Comparison of ENCODE assay signal across 10 cellular contexts in the genomic region with DNA sequence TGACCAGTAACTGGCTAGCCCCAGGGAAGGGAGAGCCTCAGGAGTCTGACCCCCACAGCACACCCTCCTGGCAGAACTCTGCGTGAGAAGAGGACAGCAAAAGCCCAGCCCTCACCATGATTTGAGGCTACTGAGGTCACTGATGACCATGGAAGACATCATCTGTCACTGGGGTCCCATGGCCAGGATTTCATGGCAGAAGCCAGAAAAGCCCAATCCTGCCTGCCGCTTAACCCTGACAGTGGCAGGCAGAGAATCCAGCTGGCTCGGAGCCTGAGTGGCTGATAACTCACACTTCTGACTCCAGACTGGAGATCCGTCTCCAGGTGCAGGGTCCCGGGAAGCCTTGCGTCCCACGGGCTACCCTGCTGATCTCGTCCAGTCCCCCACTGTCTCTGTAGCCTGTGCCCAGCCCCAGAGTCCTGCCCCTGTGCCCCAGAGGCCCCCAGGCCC. TPM values are rescaled to one million over a fixed set of nuclear protein-coding genes. Genes with fewer than 3 reads are reported as not detected.
DNase-seq lines count a peak whose midpoint lies in the region; ATAC-seq, FAIRE-seq and TF ChIP-seq lines count a peak whose summit lies in the region.
"Had no signal": no experiment of that assay in that cellular context is flagged by ENCODE, and none has a peak within 500 bp of the region (broad histone marks: within the 10 kb centered on the region; RNA-seq: fewer than 3 reads in every experiment).

No MANE protein-coding gene starts in this region.

- H2BK120ac ChIP-seq in H1 (replicated peaks; ENCODE audit: low read depth, low read length), result no peak overlapping the region

- no peak for TF ChIP-seq EP300 in H1 (IDR thresholded peaks at IDR 0.05; ENCODE audit: borderline replicate concordance in 1 of 2, low read depth in 2 of 2, low read length in 2 of 2)

- DNase-seq in BE2C (no peak), MM.1S (no peak), H1 (ENCODE audit: low read depth in 1 of 2, low spot score in 2 of 2) (no peak), natural killer cell (no peak), DMS153 treated with DMSO at 0.1 percent for 48 hours (lab: John Stamatoyannopoulos, UW; ENCODE audit: unreplicated experiment) (no peak), GF-D8 (lab: John Stamatoyannopoulos, UW) (no peak)

- CTCF ChIA-PET in H1 (lab: Charles Lee; ENCODE audit: partially characterized antibody), result interaction anchor here (0.6 to 99.6 kb wide), 12 partner anchors 1 to 479 kb away, joined by 3 to 2981 read pairs (median 4); partner anchors contain the start of genes FDXR, GRIN2C, NAT9 and OTOP2

- H3K14ac ChIP-seq in H1 (ENCODE audit: insufficient read length), result no peak overlapping the region

- intact Hi-C loops in natural killer cell (cut with micrococcal nuclease), result no loop called here

- peak overlapping the region; percentile 73 for H4K91ac ChIP-seq in H1 (replicated peaks; ENCODE audit: insufficient read length, low read length)

- H2BK15ac ChIP-seq in H1 (ENCODE audit: low read length), result 0 out of 2 replicates have a peak overlapping the region, but pooled peaks have one; percentile 61

- H3K4me1 Mint-ChIP-seq in natural killer cell, result peaks cover 8 to 18% of the 10 kb centered on the region in 2 donors

- TF ChIP-seq CTCF in BE2C (IDR thresholded peaks at IDR 0.05; ENCODE audit: low read depth, low read length), result no peak
- TF ChIP-seq CTCF in MM.1S (IDR thresholded peaks at IDR 0.05; ENCODE audit: low read length), result no peak
- TF ChIP-seq CTCF in H1 (IDR thresholded peaks at IDR 0.05; ENCODE audit: control extremely low read depth in 1 of 3, insufficient read depth in 1 of 3, low read depth in 1 of 3, low read length in 3 of 3), result no peak
- TF ChIP-seq CTCF in natural killer cell (IDR thresholded peaks at IDR 0.05), result no peak

- peak overlapping the region; percentile 50 for H3K4me3 Mint-ChIP-seq in natural killer cell

- H2AK5ac ChIP-seq in H1 (ENCODE audit: low read depth, low read length), result no peak overlapping the region; the same call in 1 of the 2 replicates

- H2BK12ac ChIP-seq in H1 (ENCODE audit: low read depth, low read length), result no peak overlapping the region

- peaks cover 0 to 10% of the 10 kb centered on the region in 2 donors for H3K27me3 Mint-ChIP-seq in natural killer cell (ENCODE audit: low read depth in 2 of 2)

- peaks cover 16% of the 10 kb centered on the region for H3K4me1 ChIP-seq in BE2C
- H3K4me1 ChIP-seq in MM.1S (ENCODE audit: low read length), result no peaks in the 10 kb centered on the region
- peaks cover 0 to 29% (median 14%) of the 10 kb centered on the region in 4 experiments; a peak in 6 of 7 replicates for H3K4me1 ChIP-seq in H1 (replicated peaks in 1 of 4; ENCODE audit: control insufficient read depth in 3 of 4, insufficient read depth in 4 of 4, low read length in 3 of 4)

- H2BK5ac ChIP-seq in H1 (ENCODE audit: low read depth, low read length), result no peak overlapping the region

- no peak overlapping the region for H3K4ac ChIP-seq in H1 (replicated peaks; ENCODE audit: insufficient read length, low read depth, low read length)

- H3K4me3 ChIP-seq in BE2C (ENCODE audit: low read depth, low read length), result peak overlapping the region; percentile 45
- H3K4me3 ChIP-seq in MM.1S (ENCODE audit: low read length), result no peak overlapping the region
- peak overlapping the region in 3 of 4 experiments; percentile 35 to 57 (median 40); a peak in 3 of 8 replicates for H3K4me3 ChIP-seq in H1 (ENCODE audit: extremely low read depth in 1 of 4, insufficient read depth in 2 of 4, low read depth in 3 of 4, low read length in 4 of 4)
- H3K4me3 ChIP-seq: mucosa of descending colon had no signal

- no peak overlapping the region for H4K5ac ChIP-seq in H1 (ENCODE audit: insufficient read length, low read depth, low read length)

- H3K9me3 ChIP-seq in BE2C, result no peaks in the 10 kb centered on the region
- no peaks in the 10 kb centered on the region for H3K9me3 ChIP-seq in MM.1S (replicated peaks; ENCODE audit: insufficient read depth, low read length)
- H3K9me3 ChIP-seq in H1 (ENCODE audit: insufficient read depth in 2 of 2, low read depth in 1 of 2, low read length in 1 of 2), result no peaks in the 10 kb centered on the region
- H3K9me3 ChIP-seq: mucosa of descending colon had no signal

- H3K9ac ChIP-seq in MM.1S (ENCODE audit: low read length) (no peak overlapping the region), H1 (replicated peaks in 1 of 4; ENCODE audit: extremely low read depth in 1 of 4, low read depth in 3 of 4, low read length in 3 of 4) (no peak overlapping the region)

- H2BK20ac ChIP-seq in H1 (ENCODE audit: low read length), result no peak overlapping the region

- H3K27ac ChIP-seq in MM.1S (ENCODE audit: low read length) (no peak overlapping the region), H1 (ENCODE audit: low read depth, low read length) (no peak overlapping the region)

- 59% methylated on average over 8 of the region's 8 CpGs; no CpG with 5 or more reads in 1 of the 2 experiments for WGBS in H1 (ENCODE audit: extremely low coverage in 1 of 2, insufficient coverage in 1 of 2, insufficient read length in 1 of 2, insufficient replicate concordance in 2 of 2, low coverage in 1 of 2, low lambda C conversion rate in 2 of 2, missing lambda C conversion rate in 1 of 2), 2 experiments

- H3K79me1 ChIP-seq in H1 (ENCODE audit: low read depth, low read length), result no peaks in the 10 kb centered on the region

- H3K27me3 ChIP-seq in BE2C (no peaks in the 10 kb centered on the region), MM.1S (replicated peaks; ENCODE audit: insufficient read depth, low read length) (no peaks in the 10 kb centered on the region), H1 (replicated peaks in 1 of 4; ENCODE audit: control insufficient read depth in 3 of 4, extremely low read depth in 1 of 4, insufficient read depth in 3 of 4, low read length in 3 of 4) (peaks cover 14 to 53% (median 41%) of the 10 kb centered on the region in 4 experiments)

- H3K18ac ChIP-seq in H1 (ENCODE audit: extremely low read depth, low read length), result no peak overlapping the region; the same call in 1 of the 2 replicates

- peaks cover 3% of the 10 kb centered on the region; the same call in 1 of the 2 replicates for H3K23me2 ChIP-seq in H1 (ENCODE audit: low read depth, low read length)

- ATAC-seq in natural killer cell, result no peak
- ATAC-seq in GM18520 (IDR thresholded peaks at IDR 0.05; ENCODE audit: unreplicated experiment), result no peak
- ATAC-seq in HG02798 (IDR thresholded peaks at IDR 0.05; ENCODE audit: poor library complexity, unreplicated experiment), result no peak

- no peak overlapping the region for H3K27ac Mint-ChIP-seq in natural killer cell

- H3K56ac ChIP-seq in H1 (replicated peaks; ENCODE audit: insufficient read length, low read depth, low read length), result no peak overlapping the region

- H4K8ac ChIP-seq in H1 (ENCODE audit: extremely low read depth, insufficient read depth, low read length), result no peak overlapping the region

- H4K20me1 ChIP-seq in MM.1S (ENCODE audit: insufficient read depth, low read length) (no peaks in the 10 kb centered on the region), H1 (replicated peaks in 1 of 2; ENCODE audit: control insufficient read depth in 1 of 2, insufficient read depth in 2 of 2, low read length in 2 of 2) (peaks cover 11 to 15% of the 10 kb centered on the region in 2 experiments)

- H3F3A ChIP-seq in MM.1S (ENCODE audit: insufficient read depth, low read length), result no peaks in the 10 kb centered on the region

- H3K23ac ChIP-seq in H1 (ENCODE audit: insufficient read length), result no peak overlapping the region

- H3K4me2 ChIP-seq in MM.1S (ENCODE audit: low read depth, low read length), result peak overlapping the region; percentile 21; the same call in 1 of the 2 replicates
- peak overlapping the region; percentile 23 to 68; a peak in 3 of 4 replicates for H3K4me2 ChIP-seq in H1 (ENCODE audit: insufficient read depth in 1 of 2, low read depth in 2 of 2, low read length in 2 of 2)

- H2AFZ ChIP-seq in MM.1S (ENCODE audit: low read length) (no peak overlapping the region), H1 (ENCODE audit: low read length) (no peak overlapping the region)

- H3K36me3 ChIP-seq in BE2C (no peaks in the 10 kb centered on the region), MM.1S (replicated peaks; ENCODE audit: insufficient read depth, low read length) (no peaks in the 10 kb centered on the region), H1 (ENCODE audit: control insufficient read depth in 2 of 4, insufficient read depth in 4 of 4, low read length in 3 of 4) (no peaks in the 10 kb centered on the region)

- H3K9me3 Mint-ChIP-seq in natural killer cell, result no peaks in the 10 kb centered on the region

- H3K9me2 ChIP-seq in MM.1S (replicated peaks; ENCODE audit: insufficient read depth, low read length), result no peaks in the 10 kb centered on the region

- H3K79me2 ChIP-seq in MM.1S (ENCODE audit: low read length) (no peaks in the 10 kb centered on the region), H1 (ENCODE audit: control insufficient read depth in 1 of 2, insufficient read depth in 2 of 2, low read length in 2 of 2) (no peaks in the 10 kb centered on the region)

- POLR2A ChIA-PET in H1 (lab: Charles Lee; ENCODE audit: partially characterized antibody), result interaction anchor here (4.2 kb wide), 1 partner anchor 10 kb away, joined by 23 read pairs; no protein-coding TSS in a partner anchor

- no peak for FAIRE-seq in H1 (lab: Jason Lieb, UNC)
- FAIRE-seq: G401.6 had no signal

- no peaks in the 10 kb centered on the region for H3K36me3 Mint-ChIP-seq in natural killer cell

- TF ChIP-seq RAD21 in H1 (IDR thresholded peaks at IDR 0.05 in 1 of 2, conservative IDR thresholded peaks at IDR 0.05 in 1 of 2; ENCODE audit: low read depth in 2 of 2, low read length in 2 of 2), result no peak

- TF ChIP-seq POLR2A in H1 (IDR thresholded peaks at IDR 0.05; ENCODE audit: control extremely low read depth in 1 of 2, low read depth in 2 of 2, low read length in 2 of 2), result no peak

RNA-seq across cellular contexts. Expression of gene GRIN2C, which starts 17.5 kb away (rescaled TPM):
- 0.11 TPM for polyA plus RNA-seq in BE2C (2012; ENCODE audit: insufficient read depth, insufficient read length, low read depth)
- total RNA-seq in H1 (2021; fragmentation: NEBNext Ultra II Directional; extraction: Animal tissue kit (Norgen Biotek cat#: 25700)), result 0.07 TPM in 1 of 2 replicates, not detected in the other
- polyA plus RNA-seq in H1 (2011; rRNA removed), result 0.06 and 0.11 TPM in 2 replicates
- polyA plus RNA-seq in H1 (2011; cell fraction: cytosol; rRNA removed), result 0.05 TPM
- 0.20 TPM for polyA plus RNA-seq in H1 (2011; cell fraction: nucleus; rRNA removed)
- polyA plus RNA-seq in H1 (2012, experiment 1 of 2), result 0.06 to 0.29 TPM (median 0.19 TPM) in 4 replicates
- 0.05 TPM for polyA plus RNA-seq in H1 (2012, experiment 2 of 2)
- 0.02 TPM for polyA plus RNA-seq in H1 (2013, experiment 1 of 2)
- 0.04 TPM for polyA plus RNA-seq in H1 (2013, experiment 2 of 2)
- polyA minus RNA-seq in H1 (2011; rRNA and poly(A)+ RNA removed), result 0.12 TPM in 1 of 2 replicates, not detected in the other
- not detected for polyA minus RNA-seq in H1 (2011; cell fraction: cytosol; rRNA and poly(A)+ RNA removed)
- 0.20 TPM for polyA minus RNA-seq in H1 (2011; cell fraction: nucleus; rRNA and poly(A)+ RNA removed)
- not detected for total RNA-seq in natural killer cell

RNA-seq across cellular contexts. Expression of gene FDXR, which starts 30.6 kb away (rescaled TPM):
- polyA plus RNA-seq in BE2C (2012; ENCODE audit: insufficient read depth, insufficient read length, low read depth), result 13.3 TPM
- total RNA-seq in H1 (2021; fragmentation: NEBNext Ultra II Directional; extraction: Animal tissue kit (Norgen Biotek cat#: 25700)), result 24.2 and 25.6 TPM in 2 replicates
- polyA plus RNA-seq in H1 (2011; rRNA removed), result 31.4 and 44.0 TPM in 2 replicates
- polyA plus RNA-seq in H1 (2011; cell fraction: cytosol; rRNA removed), result 52.5 TPM
- 67.0 TPM for polyA plus RNA-seq in H1 (2011; cell fraction: nucleus; rRNA removed)
- 20.6 to 42.6 TPM (median 37.8 TPM) in 4 replicates for polyA plus RNA-seq in H1 (2012, experiment 1 of 2)
- polyA plus RNA-seq in H1 (2012, experiment 2 of 2), result 33.2 TPM
- 13.2 TPM for polyA plus RNA-seq in H1 (2013, experiment 1 of 2)
- 13.1 TPM for polyA plus RNA-seq in H1 (2013, experiment 2 of 2)
- 10.8 and 11.3 TPM in 2 replicates for polyA minus RNA-seq in H1 (2011; rRNA and poly(A)+ RNA removed)
- polyA minus RNA-seq in H1 (2011; cell fraction: cytosol; rRNA and poly(A)+ RNA removed), result 20.4 TPM
- polyA minus RNA-seq in H1 (2011; cell fraction: nucleus; rRNA and poly(A)+ RNA removed), result 25.0 TPM
- 1 to 10 TPM; 4.5 to 9.1 (median 7.8) TPM for total RNA-seq in natural killer cell

RNA-seq across cellular contexts. Expression of gene FADS6, which starts 51.3 kb away (rescaled TPM):
- not detected for polyA plus RNA-seq in BE2C (2012; ENCODE audit: insufficient read depth, insufficient read length, low read depth)
- 0.56 and 0.80 TPM in 2 replicates for total RNA-seq in H1 (2021; fragmentation: NEBNext Ultra II Directional; extraction: Animal tissue kit (Norgen Biotek cat#: 25700))
- 2.5 and 2.6 TPM in 2 replicates for polyA plus RNA-seq in H1 (2011; rRNA removed)
- polyA plus RNA-seq in H1 (2011; cell fraction: cytosol; rRNA removed), result 2.2 TPM
- 2.2 TPM for polyA plus RNA-seq in H1 (2011; cell fraction: nucleus; rRNA removed)
- 0.79 to 2.0 TPM (median 1.4 TPM) in 4 replicates for polyA plus RNA-seq in H1 (2012, experiment 1 of 2)
- polyA plus RNA-seq in H1 (2012, experiment 2 of 2), result 0.67 TPM
- polyA plus RNA-seq in H1 (2013, experiment 1 of 2), result 0.67 TPM
- 0.52 TPM for polyA plus RNA-seq in H1 (2013, experiment 2 of 2)
- 1.6 and 2.1 TPM in 2 replicates for polyA minus RNA-seq in H1 (2011; rRNA and poly(A)+ RNA removed)
- polyA minus RNA-seq in H1 (2011; cell fraction: cytosol; rRNA and poly(A)+ RNA removed), result 1.8 TPM
- 0.80 TPM for polyA minus RNA-seq in H1 (2011; cell fraction: nucleus; rRNA and poly(A)+ RNA removed)
- not detected for total RNA-seq in natural killer cell
